ENCODE assay signal across 16 cellular contexts in genomic region chr5:10710513-10711128, GRCh38. TPM values are rescaled to one million over a fixed set of nuclear protein-coding genes. Genes with fewer than 3 reads are reported as not detected.
DNase-seq lines count a peak whose midpoint lies in the region; ATAC-seq and TF ChIP-seq lines count a peak whose summit lies in the region.
"Had no signal": no experiment of that assay in that cellular context is flagged by ENCODE, and none has a peak within 500 bp of the region (broad histone marks: within the 10 kb centered on the region; RNA-seq: fewer than 3 reads in every experiment).

No MANE protein-coding gene starts in this region.

- H3K4me2 ChIP-seq in H9 (ENCODE audit: insufficient read depth, insufficient read length, low read length) = no peak overlapping the region

- H4K91ac ChIP-seq in H9 (ENCODE audit: insufficient read length, low read depth, low read length) = no peak overlapping the region

- TF ChIP-seq CTCF in H9 (conservative IDR thresholded peaks at IDR 0.05) (no peak), breast epithelium (IDR thresholded peaks at IDR 0.05) (no peak), neural crest cell (conservative IDR thresholded peaks at IDR 0.05) (no peak)

- H3K27me3 ChIP-seq in CD4-positive, alpha-beta memory T cell (ENCODE audit: insufficient read depth, low read length) = no peaks in the 10 kb centered on the region
- H3K27me3 ChIP-seq in H9 (ENCODE audit: insufficient read depth, low read length) = no peaks in the 10 kb centered on the region
- H3K27me3 ChIP-seq in breast epithelium = no peaks in the 10 kb centered on the region

- no peaks in the 10 kb centered on the region for H4K20me1 ChIP-seq in H9 (ENCODE audit: control insufficient read depth, insufficient read depth, insufficient read length)

- intact Hi-C loops in CD4-positive, alpha-beta memory T cell (cut with micrococcal nuclease) = no loop called here
- intact Hi-C loops in breast epithelium (cut with DNase I; ENCODE audit: low total_unique reads) = no loop called here

- H3K23ac ChIP-seq in H9 (ENCODE audit: insufficient read length, low read depth, low read length) = no peak overlapping the region

- H3K36me3 ChIP-seq in CD4-positive, alpha-beta memory T cell (ENCODE audit: insufficient read depth, low read length) = peaks cover 7% of the 10 kb centered on the region
- H3K36me3 ChIP-seq in breast epithelium = no peaks in the 10 kb centered on the region

- no peak overlapping the region for H3K4me3 ChIP-seq in CD4-positive, alpha-beta memory T cell (ENCODE audit: low read length in 2 of 2)
- no peak overlapping the region for H3K4me3 ChIP-seq in breast epithelium

- peaks cover 6% of the 10 kb centered on the region for H3K4me1 ChIP-seq in CD4-positive, alpha-beta memory T cell (ENCODE audit: insufficient read depth, low read length)
- H3K4me1 ChIP-seq in H9 (ENCODE audit: insufficient read depth, low read length) (peaks cover 2% of the 10 kb centered on the region; the same call in 1 of the 2 replicates), breast epithelium (no peaks in the 10 kb centered on the region)

- H3K27me3 Mint-ChIP-seq in CD4-positive, alpha-beta memory T cell = no peaks in the 10 kb centered on the region
- H3K27me3 Mint-ChIP-seq in H9 (ENCODE audit: low read depth) (no peaks in the 10 kb centered on the region), neural crest cell (ENCODE audit: low read depth) (no peaks in the 10 kb centered on the region)
- H3K27me3 Mint-ChIP-seq: B cell had no signal

- no peak overlapping the region for H2AK5ac ChIP-seq in H9 (ENCODE audit: insufficient read length, low read length)

- H3K56ac ChIP-seq in H9 (ENCODE audit: insufficient read length, low read depth, low read length) = no peak overlapping the region

- no peak overlapping the region for H3K14ac ChIP-seq in H9 (ENCODE audit: insufficient read depth, low read length)

- no peaks in the 10 kb centered on the region for H3K23me2 ChIP-seq in H9 (ENCODE audit: insufficient read length, low read depth, low read length, poor library complexity, severe bottlenecking)

- no peak for TF ChIP-seq POLR2A in breast epithelium (IDR thresholded peaks at IDR 0.05)

- no peak overlapping the region for H3K9ac ChIP-seq in H9 (ENCODE audit: extremely low read depth, insufficient read length, low read length)

- CTCF ChIA-PET in CD4-positive, alpha-beta memory T cell (lab: Charles Lee; ENCODE audit: partially characterized antibody) = no interaction called here

- peaks cover 22 to 28% (median 23%) of the 10 kb centered on the region in 4 donors for H3K4me1 Mint-ChIP-seq in CD4-positive, alpha-beta memory T cell
- H3K4me1 Mint-ChIP-seq in H9 (peaks cover 18 to 19% of the 10 kb centered on the region in 2 experiments), neural crest cell (no peaks in the 10 kb centered on the region)

- no peak for DNase-seq in CD4-positive, alpha-beta memory T cell
- DNase-seq in H9 = no peak
- DNase-seq in breast epithelium (ENCODE audit: low spot score in 2 of 2) = no peak
- DNase-seq in neural crest cell (ENCODE audit: low read depth, low spot score) = no peak
- DNase-seq in activated gamma-delta T cell (lab: John Stamatoyannopoulos, UW) = no peak
- DNase-seq: CD8-positive, alpha-beta T cell; DND-41; GDM1; GOT3; KG1; NCI-H1092; NCI-H446 had no signal

- ATAC-seq in esophagus mucosa (no peak), GM19324 (IDR thresholded peaks at IDR 0.05; ENCODE audit: low FRiP score, unreplicated experiment) (no peak)
- ATAC-seq: CD8-positive, alpha-beta T cell had no signal

- no peak overlapping the region for H2AFZ ChIP-seq in H9 (ENCODE audit: low read length)

- H3K36me3 Mint-ChIP-seq in CD4-positive, alpha-beta memory T cell = peaks cover 20 to 25% of the 10 kb centered on the region in 2 donors
- H3K36me3 Mint-ChIP-seq in H9 (ENCODE audit: insufficient read depth in 1 of 3, low read depth in 3 of 3) (peaks cover 2 to 7% (median 4%) of the 10 kb centered on the region in 3 experiments; a peak in 4 of 7 replicates), neural crest cell (ENCODE audit: low read depth) (peaks cover 26% of the 10 kb centered on the region)

- peak overlapping the region in 4 of 7 donors; percentile 4 to 65 (median 60) for H3K27ac Mint-ChIP-seq in CD4-positive, alpha-beta memory T cell
- H3K27ac Mint-ChIP-seq in H9 (peak overlapping the region in 2 of 3 experiments; percentile 29 to 60; a peak in 2 of 7 replicates), neural crest cell (ENCODE audit: unreplicated experiment) (peak overlapping the region; percentile 67)
- H3K27ac Mint-ChIP-seq: B cell; CD8-positive, alpha-beta T cell had no signal

- H3K4ac ChIP-seq in H9 (ENCODE audit: low read depth, low read length) = no peak overlapping the region

- H2BK120ac ChIP-seq in H9 (ENCODE audit: low read depth, low read length, poor library complexity, severe bottlenecking) = no peak overlapping the region

- no peak overlapping the region for H2BK5ac ChIP-seq in H9 (ENCODE audit: insufficient read length, low read length)

- no peaks in the 10 kb centered on the region for H3K79me2 ChIP-seq in H9 (ENCODE audit: insufficient read depth, low read length)

- WGBS in H9 (ENCODE audit: extremely low coverage, insufficient read length, low lambda C conversion rate) = no CpG with 5 or more reads among the region's 10 CpGs

- no peak overlapping the region for H3T11ph ChIP-seq in H9 (ENCODE audit: low read length)

- no peak overlapping the region for H4K8ac ChIP-seq in H9 (replicated peaks; ENCODE audit: insufficient read length, low read depth, low read length)

- no peaks in the 10 kb centered on the region for H3K79me1 ChIP-seq in H9 (ENCODE audit: insufficient read depth, low read depth, low read length, poor library complexity, severe bottlenecking)

- H3K4me3 Mint-ChIP-seq in CD4-positive, alpha-beta memory T cell = no peak overlapping the region
- H3K4me3 Mint-ChIP-seq in H9 (no peak overlapping the region), neural crest cell (no peak overlapping the region)
- H3K4me3 Mint-ChIP-seq: B cell; CD8-positive, alpha-beta T cell had no signal

- H4K5ac ChIP-seq in H9 (ENCODE audit: insufficient read length, low read depth, low read length) = no peak overlapping the region

- no peak overlapping the region for H2BK12ac ChIP-seq in H9 (ENCODE audit: insufficient read length, low read depth, low read length)

- H3K9me3 ChIP-seq in CD4-positive, alpha-beta memory T cell (ENCODE audit: control insufficient read depth in 1 of 2, low read length in 2 of 2) = no peaks in the 10 kb centered on the region
- no peaks in the 10 kb centered on the region for H3K9me3 ChIP-seq in H9 (ENCODE audit: control insufficient read depth, low read depth, low read length)
- no peaks in the 10 kb centered on the region for H3K9me3 ChIP-seq in breast epithelium

- no peak overlapping the region for H3K18ac ChIP-seq in H9 (ENCODE audit: insufficient read length, low read depth, low read length)

- H3K9me3 Mint-ChIP-seq in CD4-positive, alpha-beta memory T cell = no peaks in the 10 kb centered on the region
- H3K9me3 Mint-ChIP-seq in H9 = no peaks in the 10 kb centered on the region
- no peaks in the 10 kb centered on the region for H3K9me3 Mint-ChIP-seq in neural crest cell
- H3K9me3 Mint-ChIP-seq: CD8-positive, alpha-beta T cell had no signal

- no peak overlapping the region for H2BK15ac ChIP-seq in H9 (ENCODE audit: low read depth, low read length)

- POLR2A ChIA-PET in CD4-positive, alpha-beta memory T cell (lab: Charles Lee; ENCODE audit: partially characterized antibody) = no interaction called here

- H3K27ac ChIP-seq in CD4-positive, alpha-beta memory T cell (ENCODE audit: low read depth, low read length) = no peak overlapping the region
- no peak overlapping the region for H3K27ac ChIP-seq in H9 (ENCODE audit: insufficient read length, low read depth, low read length)
- H3K27ac ChIP-seq in breast epithelium = peak overlapping the region; percentile 2 to 21
- H3K27ac ChIP-seq: HL-60 had no signal

- no peak overlapping the region for H2BK20ac ChIP-seq in H9 (ENCODE audit: low read depth, low read length, poor library complexity, severe bottlenecking)

RNA-seq across cellular contexts. Expression of gene DAP, which starts 50.4 kb away (rescaled TPM):
- total RNA-seq in CD4-positive, alpha-beta memory T cell = 10 to 100 TPM; 39.0 to 39.5 TPM
- 10 to 100 TPM; 39.4 to 88.1 TPM for polyA plus RNA-seq in CD4-positive, alpha-beta memory T cell
- 46.7 and 47.2 TPM in 2 replicates for total RNA-seq in H9 (2021)
- 10 to 100 TPM; 60.8 to 63.8 (median 61.9) TPM for total RNA-seq in breast epithelium
- 107 and 111 TPM in 2 replicates for total RNA-seq in neural crest cell
- total RNA-seq in esophagus mucosa = 34.6 TPM

Comparison
In these comparisons a context has a peak if more than half of its experiments do, and no peak if none do; other contexts are left out.
1. H3K27ac ChIP-seq: peak in breast epithelium (2 of 2); none in CD4-positive, alpha-beta memory T cell (single experiment) and H9 (single experiment).
2. Peak in every context shown above with its lines, with median percentiles within 50 percentile points of each other: H3K27ac Mint-ChIP-seq.